Comparison of ENCODE assay signal across 12 cellular contexts in genomic region chr1:110393691-110394564, GRCh38. TPM values are rescaled to one million over a fixed set of nuclear protein-coding genes. Genes with fewer than 3 reads are reported as not detected.
DNase-seq lines count a peak whose midpoint lies in the region; ATAC-seq, FAIRE-seq and TF ChIP-seq lines count a peak whose summit lies in the region.
"Had no signal": no experiment of that assay in that cellular context is flagged by ENCODE, and none has a peak within 500 bp of the region (broad histone marks: within the 10 kb centered on the region; RNA-seq: fewer than 3 reads in every experiment).

No MANE protein-coding gene starts in this region.

- no peaks in the 10 kb centered on the region for H4K20me1 ChIP-seq in smooth muscle cell (ENCODE audit: low read depth)

- H3K27me3 ChIP-seq in foreskin keratinocyte (no peaks in the 10 kb centered on the region), smooth muscle cell (ENCODE audit: low read depth) (no peaks in the 10 kb centered on the region), body of pancreas (no peaks in the 10 kb centered on the region)
- H3K27me3 ChIP-seq: dorsolateral prefrontal cortex had no signal

- no peak overlapping the region for H3K9ac ChIP-seq in smooth muscle cell (ENCODE audit: low read depth)

- H3K4me2 ChIP-seq in smooth muscle cell = peak overlapping the region; percentile 30

- intact Hi-C loops in body of pancreas (cut with DNase I) = no loop called here

- peak; percentile 5 for FAIRE-seq in TTC549 (lab: Jason Lieb, UNC)
- FAIRE-seq: kidney had no signal

- TF ChIP-seq POLR2A in body of pancreas (IDR thresholded peaks at IDR 0.05) = no peak

- 52% methylated on average over 4 of the region's 4 CpGs for WGBS in smooth muscle cell (ENCODE audit: low lambda C conversion rate)
- 73 to 82% methylated on average over 4 of the region's 4 CpGs for WGBS in body of pancreas, 2 donors

- H3F3A ChIP-seq in smooth muscle cell (ENCODE audit: low read depth) = peaks cover 25% of the 10 kb centered on the region

- H3K27ac ChIP-seq in foreskin keratinocyte (no peak overlapping the region), smooth muscle cell (ENCODE audit: low read depth) (peak overlapping the region; percentile 78), body of pancreas (no peak overlapping the region)
- H3K27ac ChIP-seq: dorsolateral prefrontal cortex had no signal

- TF ChIP-seq CTCF in foreskin keratinocyte (conservative IDR thresholded peaks at IDR 0.05) = no peak
- TF ChIP-seq CTCF in smooth muscle cell (IDR thresholded peaks at IDR 0.05; ENCODE audit: borderline replicate concordance, insufficient read depth, poor library complexity, severe bottlenecking) = no peak
- TF ChIP-seq CTCF in body of pancreas (IDR thresholded peaks at IDR 0.05) = no peak

- H3K4me3 ChIP-seq in smooth muscle cell = no peak overlapping the region
- no peak overlapping the region for H3K4me3 ChIP-seq in body of pancreas
- H3K4me3 ChIP-seq: dorsolateral prefrontal cortex had no signal

- H2AFZ ChIP-seq in smooth muscle cell (ENCODE audit: low read depth) = no peak overlapping the region

- H3K4me1 ChIP-seq in foreskin keratinocyte (peaks cover 17% of the 10 kb centered on the region), smooth muscle cell (ENCODE audit: low read depth) (peaks cover 29% of the 10 kb centered on the region), body of pancreas (no peaks in the 10 kb centered on the region)

- peak; percentile 91 for DNase-seq in HCEC 1CT
- peak; percentile 74 to 88 for DNase-seq in foreskin keratinocyte
- DNase-seq in smooth muscle cell (lab: John Stamatoyannopoulos, UW; ENCODE audit: unreplicated experiment) = no peak
- DNase-seq in NCI-H82 (lab: John Stamatoyannopoulos, UW) = no peak
- DNase-seq in HUDEP-2 (lab: John Stamatoyannopoulos, UW; ENCODE audit: unreplicated experiment in 76 of 76) = no peak
- no peak for DNase-seq in body of pancreas
- DNase-seq: dorsolateral prefrontal cortex, kidney, NCI-H510A treated with DMSO at 0.1 percent for 48 hours had no signal

- ATAC-seq in foreskin keratinocyte (peak; percentile 89), GM19455 (IDR thresholded peaks at IDR 0.05; ENCODE audit: unreplicated experiment) (no peak), body of pancreas (no peak)

- H3K79me2 ChIP-seq in smooth muscle cell (ENCODE audit: low read depth) = no peaks in the 10 kb centered on the region

- H3K9me3 ChIP-seq in smooth muscle cell (replicated peaks; ENCODE audit: low read depth) = no peaks in the 10 kb centered on the region
- H3K9me3 ChIP-seq in body of pancreas = no peaks in the 10 kb centered on the region

- H3K36me3 ChIP-seq in smooth muscle cell (ENCODE audit: low read depth) = no peaks in the 10 kb centered on the region
- no peaks in the 10 kb centered on the region for H3K36me3 ChIP-seq in body of pancreas (replicated peaks in 1 of 2; ENCODE audit: insufficient read depth in 1 of 2, low read depth in 2 of 2)

RNA-seq across cellular contexts. Expression of gene SLC16A4, which starts 3.1 kb away (rescaled TPM):
- total RNA-seq in foreskin keratinocyte = 0.39 and 1.0 TPM in 2 replicates
- polyA plus RNA-seq in foreskin keratinocyte = 0.16 and 0.18 TPM in 2 replicates
- 11.6 and 16.5 TPM in 2 replicates for total RNA-seq in smooth muscle cell
- polyA plus RNA-seq in smooth muscle cell = 6.5 and 7.7 TPM in 2 replicates
- 1 to 10 TPM; 3.6 TPM for total RNA-seq in body of pancreas

RNA-seq across cellular contexts. Expression of gene LAMTOR5, which starts 13.6 kb away (rescaled TPM):
- total RNA-seq in foreskin keratinocyte (75.5 and 92.7 TPM in 2 replicates), smooth muscle cell (72.7 and 81.1 TPM in 2 replicates), body of pancreas (10 to 100 TPM in 1 of 2 donors, 1 to 10 TPM in 1; 8.6 to 25.4 TPM)
- polyA plus RNA-seq in foreskin keratinocyte (214 and 219 TPM in 2 replicates), smooth muscle cell (150 and 175 TPM in 2 replicates)

RNA-seq across cellular contexts. Expression of gene RBM15, which starts 54.8 kb away (rescaled TPM):
- total RNA-seq in foreskin keratinocyte (25.0 and 25.7 TPM in 2 replicates), smooth muscle cell (27.6 and 32.9 TPM in 2 replicates), body of pancreas (10 to 100 TPM; 21.4 to 25.9 TPM)
- polyA plus RNA-seq in foreskin keratinocyte (3.0 and 3.2 TPM in 2 replicates), smooth muscle cell (5.3 and 8.1 TPM in 2 replicates)

RNA-seq across cellular contexts. Expression of gene PROK1, which starts 57.0 kb away (rescaled TPM):
- total RNA-seq in foreskin keratinocyte = not detected in 2 replicates
- not detected in 2 replicates for polyA plus RNA-seq in foreskin keratinocyte
- 43.0 and 45.2 TPM in 2 replicates for total RNA-seq in smooth muscle cell
- 66.2 and 69.5 TPM in 2 replicates for polyA plus RNA-seq in smooth muscle cell
- total RNA-seq in body of pancreas = 1 to 10 TPM in 1 of 2 donors, under 1 TPM in 1; 0.26 to 4.9 TPM
- total RNA-seq: kidney, pulmonary artery endothelial cell had no signal

Comparison
In these comparisons a context has a peak if more than half of its experiments do, and no peak if none do; other contexts are left out.
1. DNase-seq: peak in HCEC 1CT (single experiment) and foreskin keratinocyte (2 of 2); none in smooth muscle cell (single experiment), NCI-H82 (single experiment), HUDEP-2 (0 of 76) and body of pancreas (0 of 4).